18 cellular contexts compared by ENCODE assay signal in genomic region chr1:164640673-164641352, GRCh38.
DNase-seq lines count a peak whose midpoint lies in the region; ATAC-seq and TF ChIP-seq lines count a peak whose summit lies in the region.
"Had no signal": no experiment of that assay in that cellular context is flagged by ENCODE, and none has a peak within 500 bp of the region (broad histone marks: within the 10 kb centered on the region; RNA-seq: fewer than 3 reads in every experiment).

No MANE protein-coding gene starts in this region.

- H3K4me1 ChIP-seq in left ventricle myocardium inferior (peaks cover 96% of the 10 kb centered on the region), psoas muscle (peaks cover 89% of the 10 kb centered on the region), ovary (ENCODE audit: insufficient read depth) (peaks cover 30% of the 10 kb centered on the region)

- TF ChIP-seq EP300 in ovary (IDR thresholded peaks at IDR 0.05) = no peak

- TF ChIP-seq POLR2A in ovary (IDR thresholded peaks at IDR 0.05) = no peak

- H3K4me3 ChIP-seq in left ventricle myocardium inferior (no peak overlapping the region), psoas muscle (peak overlapping the region; percentile 19), ovary (no peak overlapping the region)
- H3K4me3 ChIP-seq: dorsolateral prefrontal cortex, thoracic aorta had no signal

- H3K27me3 ChIP-seq in left ventricle myocardium inferior (ENCODE audit: low read depth) = no peaks in the 10 kb centered on the region
- H3K27me3 ChIP-seq in psoas muscle (ENCODE audit: insufficient read depth in 3 of 3, low read length in 2 of 3) = no peaks in the 10 kb centered on the region
- H3K27me3 ChIP-seq in ovary = no peaks in the 10 kb centered on the region
- H3K27me3 ChIP-seq: dorsolateral prefrontal cortex had no signal

- DNase-seq in Right ventricle myocardium superior (no peak), Right ventricle myocardium inferior (ENCODE audit: missing footprints) (no peak), left ventricle myocardium inferior (no peak), psoas muscle (peak; percentile 70 to 86), ovary (no peak)
- no peak for DNase-seq in effector CD8-positive, alpha-beta T cell (lab: John Stamatoyannopoulos, UW)
- no peak for DNase-seq in activated naive CD4-positive, alpha-beta T cell treated with anti-CD3 and anti-CD28 coated beads, Interleukin-2, amount 50 U/mL, for 16 hours
- DNase-seq: activated CD4-positive, alpha-beta T cell treated with anti-CD3 and anti-CD28 coated beads, Interleukin-2, amount 10 ng/mL, durations not matched to agents 24 days and 14 days; activated CD8-positive, alpha-beta memory T cell treated with anti-CD3 and anti-CD28 coated beads, Interleukin-2, amount 50 U/mL, for 48 hours; activated naive CD4-positive, alpha-beta T cell treated with anti-CD3 and anti-CD28 coated beads, Interleukin-2, amount 10 ng/mL, durations not matched to agents 7 days and 5 days; DMS79; dorsolateral prefrontal cortex; NCI-H187 treated with DMSO at 0.1 percent for 48 hours; NCI-H446 treated with DMSO at 0.1 percent for 48 hours; stimulated activated CD4-positive, alpha-beta T cell treated with anti-CD3 and anti-CD28 coated beads, Interleukin-4, amount 100 ng/mL, for 24 hours; stimulated activated CD8-positive, alpha-beta memory T cell treated with anti-CD3 and anti-CD28 coated beads, Interleukin-4, amount 100 ng/mL, for 48 hours had no signal

- 13 to 28% (median 26%) methylated on average over 5 of the region's 5 CpGs for WGBS in psoas muscle, 3 donors
- 73 to 84% (median 75%) methylated on average over 5 of the region's 5 CpGs for WGBS in ovary, 3 donors

- H3K9me3 ChIP-seq in left ventricle myocardium inferior (replicated peaks) (no peaks in the 10 kb centered on the region), psoas muscle (no peaks in the 10 kb centered on the region), ovary (no peaks in the 10 kb centered on the region)
- H3K9me3 ChIP-seq: thoracic aorta had no signal

- TF ChIP-seq CTCF in left ventricle myocardium inferior (IDR thresholded peaks at IDR 0.05; ENCODE audit: borderline replicate concordance) (no peak), psoas muscle (IDR thresholded peaks at IDR 0.05) (no peak), ovary (IDR thresholded peaks at IDR 0.05) (no peak)

- intact Hi-C loops in Right ventricle myocardium superior (cut with DNase I) = no loop called here
- intact Hi-C loops in Right ventricle myocardium inferior (cut with DNase I) = loop anchor here (5.0 kb wide), 1 partner anchor 61 kb away; no protein-coding TSS in a partner anchor
- intact Hi-C loops in left ventricle myocardium inferior (cut with micrococcal nuclease) = no loop called here
- intact Hi-C loops in psoas muscle (cut with DNase I) = loop anchor here in 1 of 2 donors (5.0 kb wide), 1 partner anchor 141 kb away; no protein-coding TSS in a partner anchor
- intact Hi-C loops in ovary (cut with DNase I) = no loop called here

- H3K27ac ChIP-seq in left ventricle myocardium inferior (replicated peaks) (peak overlapping the region; percentile 93), psoas muscle (peak overlapping the region; percentile 95), ovary (no peak overlapping the region)
- H3K27ac ChIP-seq: thoracic aorta had no signal

- ATAC-seq in Right ventricle myocardium superior (ENCODE audit: poor library complexity) (peak; percentile 21), Right ventricle myocardium inferior (no peak), psoas muscle (peak; percentile 65 to 76 (median 71)), GM19395 (IDR thresholded peaks at IDR 0.05; ENCODE audit: unreplicated experiment) (no peak)

- H3K36me3 ChIP-seq in left ventricle myocardium inferior (no peaks in the 10 kb centered on the region), psoas muscle (ENCODE audit: insufficient read depth in 1 of 2, low read depth in 1 of 2) (no peaks in the 10 kb centered on the region), ovary (no peaks in the 10 kb centered on the region)
- H3K36me3 ChIP-seq: thoracic aorta had no signal

Comparison
In these comparisons a context has a peak if more than half of its experiments do, and no peak if none do; other contexts are left out.
1. ATAC-seq: peak in Right ventricle myocardium superior (single experiment) and psoas muscle (4 of 4); none in Right ventricle myocardium inferior (single experiment) and GM19395 (single experiment).
2. DNase-seq: peak in psoas muscle (2 of 2); none in Right ventricle myocardium superior (single experiment), Right ventricle myocardium inferior (single experiment), left ventricle myocardium inferior (single experiment), effector CD8-positive, alpha-beta T cell (single experiment), ovary (0 of 5) and activated naive CD4-positive, alpha-beta T cell treated with anti-CD3 and anti-CD28 coated beads, Interleukin-2, amount 50 U/mL, for 16 hours (single experiment).
3. H3K27ac ChIP-seq: peak in left ventricle myocardium inferior (single experiment) and psoas muscle (single experiment); none in ovary (0 of 2).